8 cellular contexts compared by ENCODE assay signal in the genomic region with DNA sequence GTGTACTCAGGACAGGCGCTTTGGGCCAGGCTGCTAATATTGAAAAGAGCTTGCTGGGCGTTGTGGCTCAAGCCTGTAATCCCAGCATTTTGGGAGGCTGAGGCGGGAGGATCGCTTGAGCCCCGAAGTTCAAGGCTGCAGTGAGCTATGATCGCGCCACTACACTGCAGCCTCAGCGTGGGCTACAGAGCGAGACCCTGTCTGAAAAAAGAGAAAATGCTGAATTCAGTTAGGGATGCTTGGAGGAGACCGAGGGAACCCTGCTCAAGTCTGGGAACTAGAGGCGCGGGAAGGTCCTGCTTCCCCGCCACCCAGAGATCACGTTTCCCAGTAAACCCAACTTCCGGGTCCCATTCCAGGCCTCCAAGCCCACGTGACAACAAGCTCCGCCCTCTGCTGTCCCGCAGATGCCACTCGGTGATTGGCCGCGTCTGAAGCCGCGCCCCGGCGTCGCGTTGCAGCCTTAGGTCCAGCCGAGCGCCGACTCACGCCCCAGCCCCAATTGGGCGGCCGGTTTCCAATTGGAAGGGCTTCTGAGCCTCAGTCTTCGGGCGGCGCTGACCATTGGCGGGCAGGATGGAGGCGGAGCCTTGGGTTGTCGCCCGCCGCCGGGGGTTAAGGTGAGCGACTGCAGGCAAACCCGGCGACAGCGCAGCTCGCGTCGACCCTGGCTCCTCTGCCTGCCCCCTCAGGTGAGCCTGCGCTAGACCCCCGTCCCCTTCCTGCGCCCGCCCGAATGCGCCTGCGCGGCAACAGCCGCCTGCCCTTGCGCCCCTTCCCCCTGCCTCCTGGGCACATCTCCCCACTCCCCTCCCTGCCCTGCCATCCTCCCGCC. TPM values are rescaled to one million over a fixed set of nuclear protein-coding genes. Genes with fewer than 3 reads are reported as not detected.
DNase-seq lines count a peak whose midpoint lies in the region; ATAC-seq and TF ChIP-seq lines count a peak whose summit lies in the region.

Gene PHKG2, plus strand, starts transcription at position 627 of the 835 bp plus-strand sequence. CDS start 396 bp downstream, outside the sequence.

- no peaks in the 10 kb centered on the region for H3K9me3 ChIP-seq in neural progenitor cell (ENCODE audit: low read depth)

- peak within 1 kb of the TSS; percentile 89 for H3K4me2 ChIP-seq in neural progenitor cell

- peaks cover 5% of the 10 kb centered on the region for H3K27me3 Mint-ChIP-seq in neural progenitor cell (ENCODE audit: insufficient read depth, low read depth)

- peak within 1 kb of the TSS; percentile 91 for H3K27ac Mint-ChIP-seq in neural progenitor cell

- ATAC-seq in foreskin keratinocyte, result peak; percentile 96

- H3K4me1 ChIP-seq in foreskin keratinocyte (peaks cover 8% of the 10 kb centered on the region), neural progenitor cell (no peaks in the 10 kb centered on the region)

- H3K36me3 Mint-ChIP-seq in neural progenitor cell, result peaks cover 11% of the 10 kb centered on the region

- H3F3A ChIP-seq in neural progenitor cell (ENCODE audit: low read depth), result peaks cover 31% of the 10 kb centered on the region

- H4K20me1 ChIP-seq in neural progenitor cell (ENCODE audit: low read depth), result peaks cover 5% of the 10 kb centered on the region

- CTCF ChIA-PET in HEK293T (lab: Yijun Ruan, JAX), result interaction anchor here (0.5 to 1.0 kb wide), 4 partner anchors 12 to 674 kb away, joined by 3 to 4 read pairs (median 4); no protein-coding TSS in a partner anchor

- peak within 1 kb of the TSS; percentile 78 for H2AFZ ChIP-seq in neural progenitor cell (replicated peaks)

- POLR2A ChIA-PET in HEK293T (lab: Yijun Ruan, JAX), result interaction anchor here (0.6 to 3.0 kb wide), 33 partner anchors 9 to 940 kb away, joined by 3 to 52 read pairs (median 7); partner anchors contain the start of genes ALDOA, CFAP119, FBRS and SRCAP

- H3K27me3 ChIP-seq in foreskin keratinocyte (no peaks in the 10 kb centered on the region), neural progenitor cell (no peaks in the 10 kb centered on the region)

- H3K4me3 ChIP-seq in neural progenitor cell, result peak within 1 kb of the TSS; percentile 90

- peaks cover 14% of the 10 kb centered on the region for H3K4me1 Mint-ChIP-seq in neural progenitor cell

- TF ChIP-seq CTCF in foreskin keratinocyte (conservative IDR thresholded peaks at IDR 0.05) (no peak), neural progenitor cell (IDR thresholded peaks at IDR 0.05) (no peak)

- peak within 1 kb of the TSS; percentile 57 for H3K9ac ChIP-seq in neural progenitor cell

- in situ Hi-C loops in SK-MEL-5 (cut with HindIII; ENCODE audit: low pct_unique_long_range_greater_than_20kb, low sequenced_read_pairs), result no loop called here

- no peaks in the 10 kb centered on the region for H3K9me3 Mint-ChIP-seq in neural progenitor cell

- peaks cover 23% of the 10 kb centered on the region for H3K79me2 ChIP-seq in neural progenitor cell (ENCODE audit: low read depth)

- DNase-seq in GF-D8 (lab: John Stamatoyannopoulos, UW), result peak; percentile 96
- peak; percentile 100 for DNase-seq in HEK293T (ENCODE audit: extremely low spot score)
- DNase-seq in MV-4-11 (lab: John Stamatoyannopoulos, UW), result peak; percentile 99
- DNase-seq in SK-MEL-5 (ENCODE audit: low read depth, low spot score), result peak; percentile 98
- DNase-seq in activated naive CD4-positive, alpha-beta T cell treated with Interleukin-2 at 50 U/mL for 16 hours, result peak; percentile 97
- DNase-seq in foreskin keratinocyte, result peak; percentile 94 to 96
- DNase-seq in neural progenitor cell (ENCODE audit: low spot score), result peak; percentile 100
- DNase-seq in stromal cell of bone marrow (ENCODE audit: low read depth), result peak; percentile 99

- peak within 1 kb of the TSS; percentile 92 for H3K4me3 Mint-ChIP-seq in neural progenitor cell

- H3K27ac ChIP-seq in foreskin keratinocyte, result peak within 1 kb of the TSS; percentile 36
- H3K27ac ChIP-seq in neural progenitor cell, result peak within 1 kb of the TSS; percentile 68

- no peaks in the 10 kb centered on the region for H3K36me3 ChIP-seq in neural progenitor cell

TF ChIP-seq in HEK293T, 16 proteins besides CTCF, POLR2A, EP300 and RAD21:
- TF ChIP-seq ZNF384 (IDR thresholded peaks at IDR 0.05) (no peak), SP1 (IDR thresholded peaks at IDR 0.05) (no peak), SUZ12 (IDR thresholded peaks at IDR 0.05) (no peak), ELF4 (IDR thresholded peaks at IDR 0.05) (peak; percentile 99), FOXM1 (IDR thresholded peaks at IDR 0.05; ENCODE audit: borderline replicate concordance) (no peak), LEF1 (IDR thresholded peaks at IDR 0.05; ENCODE audit: borderline replicate concordance) (no peak), ARNT (IDR thresholded peaks at IDR 0.05) (no peak), NFRKB (IDR thresholded peaks at IDR 0.05) (no peak), FOXA1 (IDR thresholded peaks at IDR 0.05) (no peak), HDGF (IDR thresholded peaks at IDR 0.05; ENCODE audit: borderline replicate concordance) (peak; percentile 100), CTBP1 (IDR thresholded peaks at IDR 0.05; ENCODE audit: borderline replicate concordance) (no peak), FOXK2 (IDR thresholded peaks at IDR 0.05) (no peak), BHLHE40 (IDR thresholded peaks at IDR 0.05; ENCODE audit: borderline replicate concordance) (no peak), L3MBTL2 (conservative IDR thresholded peaks at IDR 0.05) (peak; percentile 74), PKNOX1 (IDR thresholded peaks at IDR 0.05) (peak; percentile 80; the same call in 1 of the 2 replicates), TARDBP (IDR thresholded peaks at IDR 0.05) (no peak)

RNA-seq across cellular contexts. Expression of gene PHKG2, which starts in this region (rescaled TPM):
- total RNA-seq in SK-MEL-5 (2014; rRNA removed; shearing (Covaris generic)), result 14.3 and 16.4 TPM in 2 replicates
- polyA plus RNA-seq in SK-MEL-5 (2015; cell fraction: cytosol; rRNA removed), result 18.2 and 19.4 TPM in 2 replicates
- polyA plus RNA-seq in SK-MEL-5 (2015; cell fraction: nucleus; rRNA removed), result 91.6 and 148 TPM in 2 replicates
- total RNA-seq in foreskin keratinocyte (18.5 and 22.1 TPM in 2 replicates), neural progenitor cell (ENCODE audit: low replicate concordance) (20.2 and 31.4 TPM in 2 replicates)
- polyA plus RNA-seq in foreskin keratinocyte, result 23.7 and 26.5 TPM in 2 replicates

Comparison
In these comparisons a context has a peak if more than half of its experiments do, and no peak if none do; other contexts are left out.
1. Peak in every context shown above with its lines: DNase-seq, ATAC-seq, H3K4me3 ChIP-seq and H3K27ac ChIP-seq.